In genomic region chr18:12278765-12279682, GRCh38 we compare ENCODE assay signal across 8 cellular contexts. TPM values are rescaled to one million over a fixed set of nuclear protein-coding genes. Genes with fewer than 3 reads are reported as not detected.
DNase-seq lines count a peak whose midpoint lies in the region; ATAC-seq lines count a peak whose summit lies in the region.

No MANE protein-coding gene starts in this region.

- peak overlapping the region; percentile 89 for H3K27ac ChIP-seq in HUES6 (ENCODE audit: low read depth, low read length)
- H3K27ac ChIP-seq in subcutaneous abdominal adipose tissue (ENCODE audit: low read depth, low read length), result peak overlapping the region; percentile 97

- H3K9ac ChIP-seq in HUES6 (ENCODE audit: low read length), result peak overlapping the region; percentile 87
- H3K9ac ChIP-seq in subcutaneous abdominal adipose tissue (ENCODE audit: low read length in 5 of 5), result peak overlapping the region; percentile 65 to 94 (median 70)

- H3K27me3 ChIP-seq in HUES6 (ENCODE audit: control insufficient read depth, insufficient read depth, low read length) (no peaks in the 10 kb centered on the region), subcutaneous abdominal adipose tissue (ENCODE audit: control insufficient read depth in 5 of 5, insufficient read depth in 4 of 5, low read length in 5 of 5) (no peaks in the 10 kb centered on the region)

- intact Hi-C loops in left colon (cut with DNase I, micrococcal nuclease), result no loop called here

- H3K36me3 ChIP-seq in HUES6 (ENCODE audit: control insufficient read depth, insufficient read depth, low read length) (no peaks in the 10 kb centered on the region), subcutaneous abdominal adipose tissue (ENCODE audit: control insufficient read depth in 5 of 5, insufficient read depth in 5 of 5, low read length in 5 of 5) (peaks cover 0 to 6% (median 6%) of the 10 kb centered on the region in 5 donors)

- H3K4me3 ChIP-seq in HUES6 (ENCODE audit: low read depth, low read length), result peak overlapping the region; percentile 30; the same call in 1 of the 2 replicates
- peak overlapping the region; percentile 30 to 73 (median 54) for H3K4me3 ChIP-seq in subcutaneous abdominal adipose tissue (ENCODE audit: low read depth in 1 of 5, low read length in 5 of 5)

- H3K4me1 ChIP-seq in HUES6 (ENCODE audit: control insufficient read depth, insufficient read depth, low read length) (peaks cover 23% of the 10 kb centered on the region), subcutaneous abdominal adipose tissue (ENCODE audit: control insufficient read depth in 5 of 5, insufficient read depth in 5 of 5, low read length in 5 of 5) (peaks cover 5 to 21% (median 20%) of the 10 kb centered on the region in 5 donors)

- H3K9me3 ChIP-seq in HUES6 (ENCODE audit: control insufficient read depth, insufficient read depth, low read depth, low read length) (no peaks in the 10 kb centered on the region), subcutaneous abdominal adipose tissue (ENCODE audit: control insufficient read depth in 5 of 5, low read length in 5 of 5) (no peaks in the 10 kb centered on the region)

- peak; percentile 98 for DNase-seq in dermis blood vessel endothelial cell
- peak; percentile 40 to 82 for DNase-seq in left colon

- ATAC-seq in left colon (peak; percentile 67), GM21529 (IDR thresholded peaks at IDR 0.05; ENCODE audit: unreplicated experiment) (no peak), HG02852 (IDR thresholded peaks at IDR 0.05; ENCODE audit: unreplicated experiment) (no peak), HG03025 (IDR thresholded peaks at IDR 0.05; ENCODE audit: low FRiP score, unreplicated experiment) (no peak), GM21576 (IDR thresholded peaks at IDR 0.05; ENCODE audit: unreplicated experiment) (no peak)

RNA-seq across cellular contexts. Expression of gene CIDEA, which starts 24.9 kb away (rescaled TPM):
- total RNA-seq in dermis blood vessel endothelial cell (1.2 and 1.9 TPM in 2 replicates), left colon (under 1 TPM in 1 of 2 donors, not detected in 1; 0.34 TPM)

RNA-seq across cellular contexts. Expression of gene TUBB6, which starts 29.0 kb away (rescaled TPM):
- total RNA-seq in dermis blood vessel endothelial cell (877 and 1,390 TPM in 2 replicates), left colon (10 to 100 TPM in 1 of 2 donors, 1 to 10 TPM in 1; 8.3 to 29.8 TPM)

Comparison
In these comparisons a context has a peak if more than half of its experiments do, and no peak if none do; other contexts are left out.
1. RNA of gene TUBB6, which starts 29.0 kb away (total RNA-seq): 877 to 1,390 TPM in dermis blood vessel endothelial cell; 8.3 to 29.8 TPM in left colon; every median in the first group is over 10 times any median in the second.